24 cellular contexts compared by ENCODE assay signal in the genomic region with DNA sequence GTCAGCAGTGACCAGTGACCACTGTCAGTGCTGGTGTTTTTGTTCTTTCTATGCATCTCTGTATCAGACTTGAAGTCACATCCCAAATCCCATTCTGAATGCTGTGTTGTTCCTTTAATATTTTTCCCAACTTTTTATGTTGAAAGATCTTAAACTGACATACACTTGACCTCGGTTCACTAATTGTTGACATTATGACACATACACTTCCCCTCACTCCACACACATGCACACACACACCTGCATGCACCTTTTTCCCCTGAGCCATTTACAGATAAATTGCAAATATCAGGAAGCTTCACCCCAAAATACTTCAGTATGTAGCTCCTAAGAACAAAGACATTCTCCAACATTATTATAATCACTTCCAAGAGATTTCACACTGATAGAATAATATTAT.
DNase-seq lines count a peak whose midpoint lies in the region; ATAC-seq, FAIRE-seq and TF ChIP-seq lines count a peak whose summit lies in the region.
"Had no signal": no experiment of that assay in that cellular context is flagged by ENCODE, and none has a peak within 500 bp of the region (broad histone marks: within the 10 kb centered on the region; RNA-seq: fewer than 3 reads in every experiment).

No MANE protein-coding gene starts in this region.

- no peak overlapping the region for H3K27ac Mint-ChIP-seq in MCF 10A (ENCODE audit: low read depth, unreplicated experiment)
- H3K27ac Mint-ChIP-seq: B cell; CD4-positive, CD25-positive, alpha-beta regulatory T cell; CD8-positive, alpha-beta T cell; GM23338; H9 had no signal

- no peak overlapping the region for H3K4me3 Mint-ChIP-seq in MCF 10A (ENCODE audit: unreplicated experiment)
- H3K4me3 Mint-ChIP-seq: B cell; CD4-positive, CD25-positive, alpha-beta regulatory T cell; CD8-positive, alpha-beta T cell; GM23338; H9 had no signal

- CTCF ChIA-PET in MCF 10A (lab: Yijun Ruan, JAX) (interaction anchor here (0.7 kb wide), 1 partner anchor 35 kb away, joined by 3 read pairs; no protein-coding TSS in a partner anchor), mammary epithelial cell (lab: Charles Lee; ENCODE audit: low non-redundant PET) (no interaction called here)

- intact Hi-C loops in MCF 10A (cut with micrococcal nuclease), result no loop called here
- intact Hi-C loops in mammary epithelial cell (cut with micrococcal nuclease), result no loop called here
- intact Hi-C loops in left lung (cut with DNase I), result no loop called here

- no peaks in the 10 kb centered on the region for H3K4me1 ChIP-seq in mammary epithelial cell (ENCODE audit: insufficient read depth, low read length)
- no peaks in the 10 kb centered on the region for H3K4me1 ChIP-seq in left lung
- H3K4me1 ChIP-seq: BLaER1, Caco-2 had no signal

- peaks cover 2% of the 10 kb centered on the region for H3K27me3 ChIP-seq in mammary epithelial cell (ENCODE audit: insufficient read depth, low read length)
- H3K27me3 ChIP-seq in bronchial epithelial cell (ENCODE audit: control insufficient read depth, insufficient read depth, low read length), result no peaks in the 10 kb centered on the region
- no peaks in the 10 kb centered on the region for H3K27me3 ChIP-seq in left lung
- H3K27me3 ChIP-seq: BLaER1 had no signal

- no peak overlapping the region for H2AFZ ChIP-seq in mammary epithelial cell (ENCODE audit: low read depth, low read length)
- H2AFZ ChIP-seq: GM23338 had no signal

- 11% methylated on average over 1 of the region's 1 CpG for WGBS in mammary epithelial cell (ENCODE audit: low coverage, missing lambda C conversion rate)

- dilution Hi-C loops in mammary epithelial cell (cut with HindIII; ENCODE audit: low sequenced_read_pairs), result no loop called here

- no peaks in the 10 kb centered on the region for H3K79me2 ChIP-seq in mammary epithelial cell (ENCODE audit: insufficient read depth, low read length)

- no peak overlapping the region for H3K9ac ChIP-seq in mammary epithelial cell (ENCODE audit: insufficient read depth, low read length)
- H3K9ac ChIP-seq: BLaER1 had no signal

- H3K4me1 Mint-ChIP-seq in MCF 10A (ENCODE audit: insufficient read depth, unreplicated experiment), result no peaks in the 10 kb centered on the region
- H3K4me1 Mint-ChIP-seq: B cell; CD4-positive, CD25-positive, alpha-beta regulatory T cell; GM23338; H9 had no signal

- no peak overlapping the region for H3K27ac ChIP-seq in mammary epithelial cell (ENCODE audit: insufficient read depth, low read depth, low read length)
- H3K27ac ChIP-seq in left lung, result no peak overlapping the region
- H3K27ac ChIP-seq: 22Rv1, BLaER1, C4-2B had no signal

- DNase-seq in MCF 10A (ENCODE audit: unreplicated experiment), result peak; percentile 2
- DNase-seq in mammary epithelial cell, result no peak
- peak; percentile 52 for DNase-seq in bronchial epithelial cell (ENCODE audit: low read depth)
- no peak for DNase-seq in left lung
- no peak for DNase-seq in inferior parietal cortex (ENCODE audit: extremely low spot score)
- DNase-seq in GM10266 (ENCODE audit: extremely low spot score), result no peak
- DNase-seq: Caco-2; CD4-positive, CD25-positive, alpha-beta regulatory T cell; CD8-positive, alpha-beta T cell; DMS153; DMS79 treated with DMSO at 0.1 percent for 48 hours; GF-D8; H9 had no signal

- no peaks in the 10 kb centered on the region for H3K36me3 ChIP-seq in mammary epithelial cell (ENCODE audit: insufficient read depth, low read length)
- no peaks in the 10 kb centered on the region for H3K36me3 ChIP-seq in bronchial epithelial cell (ENCODE audit: control insufficient read depth, insufficient read depth, low read length)
- H3K36me3 ChIP-seq in left lung, result no peaks in the 10 kb centered on the region
- H3K36me3 ChIP-seq: BLaER1 had no signal

- no peak overlapping the region for H3K4me2 ChIP-seq in mammary epithelial cell (ENCODE audit: insufficient read depth, low read depth, low read length)
- H3K4me2 ChIP-seq: BLaER1, GM23338 had no signal

- FAIRE-seq in bronchial epithelial cell (lab: Jason Lieb, UNC), result no peak
- FAIRE-seq: A204.1, GM12892, GM19239 had no signal

- no peak for TF ChIP-seq CTCF in MCF 10A (IDR thresholded peaks at IDR 0.05; ENCODE audit: unreplicated experiment)
- TF ChIP-seq CTCF in mammary epithelial cell (conservative IDR thresholded peaks at IDR 0.05 in 1 of 2, IDR thresholded peaks at IDR 0.05 in 1 of 2; ENCODE audit: extremely low read depth in 1 of 2, insufficient read depth in 1 of 2, low read depth in 1 of 2, low read length in 2 of 2), result no peak
- TF ChIP-seq CTCF in bronchial epithelial cell (IDR thresholded peaks at IDR 0.05; ENCODE audit: insufficient read depth, low read length, severe bottlenecking), result no peak
- no peak for TF ChIP-seq CTCF in left lung (IDR thresholded peaks at IDR 0.05)
- no peak for TF ChIP-seq CTCF in GM10266 (IDR thresholded peaks at IDR 0.05; ENCODE audit: control insufficient read depth, insufficient read depth, low read depth, missing control alignments)

- H3K9me3 Mint-ChIP-seq in MCF 10A (ENCODE audit: unreplicated experiment), result no peaks in the 10 kb centered on the region
- H3K9me3 Mint-ChIP-seq: CD8-positive, alpha-beta T cell; GM23338 had no signal

- BruUV-seq in MCF 10A (replicated peaks; lab: Mats Ljungman, UMichigan) (no TSS peak), mammary epithelial cell (replicated peaks; lab: Mats Ljungman, UMichigan) (no TSS peak)

- no peaks in the 10 kb centered on the region for H3K36me3 Mint-ChIP-seq in MCF 10A (ENCODE audit: insufficient read depth, unreplicated experiment)
- H3K36me3 Mint-ChIP-seq: CD4-positive, CD25-positive, alpha-beta regulatory T cell; CD8-positive, alpha-beta T cell had no signal

- ATAC-seq in left lung, result peak; percentile 62
- no peak for ATAC-seq in GM19023 (IDR thresholded peaks at IDR 0.05; ENCODE audit: unreplicated experiment)
- no peak for ATAC-seq in activated CD4-positive, CD25-positive, alpha-beta regulatory T cell treated with anti-CD3 and anti-CD28 coated beads, Interleukin-2, amount 50 U/mL, for 24 hours
- ATAC-seq: CD8-positive, alpha-beta T cell; GM23338; HCT116 had no signal

- in situ Hi-C loops in mammary epithelial cell (cut with MboI; ENCODE audit: low sequenced_read_pairs in 2 of 2), result no loop called here

- POLR2A ChIA-PET in MCF 10A (lab: Yijun Ruan, JAX), result no interaction called here

- peaks cover 30% of the 10 kb centered on the region for H3K27me3 Mint-ChIP-seq in MCF 10A (ENCODE audit: insufficient read depth, unreplicated experiment)

- H4K20me1 ChIP-seq in mammary epithelial cell (ENCODE audit: insufficient read depth, low read length), result no peaks in the 10 kb centered on the region
- H4K20me1 ChIP-seq: BLaER1 had no signal

- no peak overlapping the region for H3K4me3 ChIP-seq in mammary epithelial cell (replicated peaks in 1 of 3; ENCODE audit: insufficient read depth in 1 of 3, low read depth in 2 of 3, low read length in 3 of 3)
- H3K4me3 ChIP-seq in bronchial epithelial cell (ENCODE audit: low read depth, low read length), result no peak overlapping the region
- no peak overlapping the region for H3K4me3 ChIP-seq in left lung
- H3K4me3 ChIP-seq: BLaER1, GM23338 had no signal

- H3K9me3 ChIP-seq in mammary epithelial cell (replicated peaks; ENCODE audit: insufficient read depth, low read length), result no peaks in the 10 kb centered on the region
- peaks cover 0 to 2% of the 10 kb centered on the region in 2 donors for H3K9me3 ChIP-seq in left lung
- H3K9me3 ChIP-seq: BLaER1, Caco-2 had no signal

Comparison
In these comparisons a context has a peak if more than half of its experiments do, and no peak if none do; other contexts are left out.
1. DNase-seq: peak in MCF 10A (single experiment) and bronchial epithelial cell (single experiment); none in mammary epithelial cell (single experiment), left lung (0 of 2), inferior parietal cortex (single experiment) and GM10266 (single experiment).